ENCODE assay signal across 21 cellular contexts in the genomic region with DNA sequence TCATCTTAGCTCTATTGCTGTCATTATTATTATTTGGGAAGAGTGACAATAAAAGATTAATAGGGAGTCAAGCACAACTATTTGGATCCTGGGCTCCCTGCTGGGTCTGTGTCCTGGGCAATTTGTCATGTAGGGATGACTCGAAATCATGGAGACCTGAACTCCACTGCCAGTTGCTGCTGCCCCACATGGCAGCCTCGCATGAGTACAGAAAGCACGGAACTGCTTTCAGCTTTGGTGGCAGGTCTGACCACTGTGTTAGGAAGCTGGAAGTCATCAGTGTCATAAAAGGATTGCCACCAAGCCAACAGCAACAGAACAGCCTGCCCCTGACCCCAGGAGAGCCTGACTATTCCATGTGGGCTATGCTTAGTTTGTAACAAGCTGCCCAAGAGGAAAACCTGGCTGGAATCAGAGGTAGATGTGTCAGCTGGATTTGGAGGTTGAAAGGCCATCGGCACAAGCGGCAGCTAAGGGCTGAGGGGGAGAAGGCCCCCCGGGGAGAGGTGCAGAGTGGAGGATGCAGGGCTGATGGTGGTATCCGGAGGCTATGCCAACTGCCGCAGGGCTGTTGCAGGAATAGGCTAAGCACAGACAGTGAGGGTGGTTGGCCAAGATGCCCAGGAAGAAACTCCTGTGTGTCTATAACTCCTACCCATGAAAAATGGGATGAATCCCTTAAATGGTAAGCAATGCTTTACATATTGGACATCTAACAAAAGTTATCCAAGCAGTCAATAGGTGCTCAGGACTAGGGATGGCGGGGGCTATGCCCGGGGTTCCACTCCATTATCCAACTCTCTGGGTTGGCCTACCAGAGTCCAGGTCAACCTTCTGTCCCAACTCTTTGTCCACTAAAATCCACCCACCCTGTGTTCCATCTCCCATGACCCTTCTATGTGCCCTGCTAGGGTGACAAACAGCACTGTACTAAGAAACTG.
"Had no signal": no experiment of that assay in that cellular context is flagged by ENCODE, and none has a peak within 500 bp of the region (broad histone marks: within the 10 kb centered on the region; RNA-seq: fewer than 3 reads in every experiment).

No MANE protein-coding gene starts in this region.

- H3K9ac ChIP-seq: parathyroid adenoma had no signal

- H3K36me3 ChIP-seq: gastrocnemius medialis, tibial artery, upper lobe of left lung, uterus had no signal

- H3K9me3 ChIP-seq: gastrocnemius medialis, right lobe of liver, testis, tibial artery, uterus had no signal

- DNase-seq: cortex of kidney; effector memory CD8-positive, alpha-beta T cell; foreskin fibroblast; gastrocnemius medialis; mesenchymal stem cell; midbrain; naive thymus-derived CD4-positive, alpha-beta T cell; occipital lobe; right lobe of liver; stimulated activated CD4-positive, alpha-beta T cell treated with anti-CD3 and anti-CD28 coated beads, Interleukin-12 subunit alpha, Interleukin-12 subunit beta, amount 100 ng/mL, for 4 hours; stimulated activated CD4-positive, alpha-beta T cell treated with anti-CD3 and anti-CD28 coated beads, Interleukin-1b, Interleukin-23, amount 100 ng/mL, for 48 hours; stimulated activated CD4-positive, alpha-beta T cell treated with anti-CD3 and anti-CD28 coated beads, Interleukin-4, amount 100 ng/mL, for 24 hours; stimulated activated naive CD8-positive, alpha-beta T cell treated with anti-CD3 and anti-CD28 coated beads, Interleukin-15, Interleukin-2, amounts not matched to agents 100 U/mL and 50 U/mL, for 24 hours; substantia nigra; testis; tibial artery; upper lobe of left lung; uterus had no signal

- H3K27me3 ChIP-seq: gastrocnemius medialis, right lobe of liver, testis, tibial artery, upper lobe of left lung, uterus had no signal

- H3K4me1 ChIP-seq: gastrocnemius medialis, parathyroid adenoma, right lobe of liver, testis, upper lobe of left lung, uterus had no signal

- H3K4me3 ChIP-seq: gastrocnemius medialis, right lobe of liver, smooth muscle cell, testis, tibial artery, upper lobe of left lung, uterus had no signal

- ATAC-seq: effector memory CD8-positive, alpha-beta T cell; gastrocnemius medialis; naive thymus-derived CD4-positive, alpha-beta T cell; stimulated activated memory B cell treated with anti-CD40 and anti-IgM and Interleukin-4, amounts not matched to agents 10 μg/mL and 1 μg/mL and 100 μg/mL, for 72 hours; stimulated activated naive CD8-positive, alpha-beta T cell treated with anti-CD3 and anti-CD28 coated beads, Interleukin-15, Interleukin-2, amounts not matched to agents 100 U/mL and 50 U/mL, for 24 hours had no signal

- H3K27ac ChIP-seq: gastrocnemius medialis, parathyroid adenoma, right lobe of liver, testis, tibial artery, upper lobe of left lung, uterus had no signal

- H3K79me2 ChIP-seq: parathyroid adenoma had no signal

- H2AFZ ChIP-seq: parathyroid adenoma had no signal

- H3K4me2 ChIP-seq: smooth muscle cell had no signal
